Comparison of ENCODE assay signal across 11 cellular contexts in the genomic region with DNA sequence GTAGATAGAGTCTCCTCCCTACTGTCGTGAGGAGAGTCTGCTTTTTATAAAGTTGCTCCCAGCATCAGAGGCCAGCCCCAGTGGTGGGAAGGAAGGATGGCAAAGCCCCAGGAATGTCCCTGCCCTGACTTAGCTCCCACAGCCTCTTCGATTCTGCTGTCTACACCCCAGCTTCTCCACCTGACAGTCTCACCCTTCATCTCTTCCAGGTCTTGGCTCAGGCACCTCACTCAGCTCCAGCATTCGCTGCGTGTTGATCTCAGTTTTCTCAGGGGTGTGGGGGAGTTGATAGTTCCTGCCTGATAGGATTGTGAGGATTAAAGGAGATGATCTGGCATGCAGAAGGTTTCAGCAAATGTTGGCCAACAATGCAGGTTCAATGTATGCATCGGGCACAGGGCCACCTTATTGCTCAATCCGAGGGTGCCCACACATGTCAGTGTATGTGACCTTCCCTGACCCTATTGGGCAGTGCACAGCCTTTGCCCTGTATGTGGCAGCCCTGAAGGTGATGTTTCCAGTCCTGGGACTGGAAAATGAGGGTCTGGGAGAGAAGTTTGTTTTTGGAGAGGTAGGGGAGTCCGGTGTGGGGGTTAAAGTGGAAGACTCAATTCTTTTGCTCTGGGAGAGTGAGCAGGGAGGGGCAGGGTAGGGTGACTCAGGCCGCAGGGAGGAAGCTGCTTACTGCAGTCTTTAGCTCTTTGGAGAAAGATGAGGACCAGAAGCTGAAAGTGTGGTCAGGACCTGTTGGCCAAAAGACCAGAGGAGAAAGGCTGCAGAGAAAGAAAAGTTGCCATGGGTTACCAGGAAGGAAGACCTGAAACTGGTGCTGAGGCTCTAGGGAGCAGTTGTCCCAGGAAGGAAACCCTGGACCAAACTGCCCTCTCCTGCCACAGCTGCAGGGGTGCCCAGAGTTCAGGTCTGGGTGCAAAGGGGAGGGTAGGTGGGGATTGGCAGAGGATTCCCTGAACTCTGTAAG.
DNase-seq lines count a peak whose midpoint lies in the region; ATAC-seq, FAIRE-seq and TF ChIP-seq lines count a peak whose summit lies in the region.
"Had no signal": no experiment of that assay in that cellular context is flagged by ENCODE, and none has a peak within 500 bp of the region (broad histone marks: within the 10 kb centered on the region; RNA-seq: fewer than 3 reads in every experiment).

No MANE protein-coding gene starts in this region.

- H3K27ac Mint-ChIP-seq in activated naive CD4-positive, alpha-beta T cell treated with anti-CD3 and anti-CD28 coated beads, Interleukin-2, amount 10 ng/mL, durations not matched to agents 7 days and 5 days: no peak overlapping the region
- H3K27ac Mint-ChIP-seq: CD8-positive, alpha-beta T cell had no signal

- H3K9me1 ChIP-seq in K562 (ENCODE audit: control insufficient read depth, insufficient read depth, low read length): no peaks in the 10 kb centered on the region

- POLR2A ChIA-PET in K562 (lab: Yijun Ruan, JAX): interaction anchor here (0.6 to 2.5 kb wide), 11 partner anchors 8 to 1083 kb away, joined by 3 to 8 read pairs (median 3); no protein-coding TSS in a partner anchor

- DNase-seq in K562 (ENCODE audit: extremely low read depth in 1 of 4, low spot score in 3 of 4) (peak; percentile 29 to 63 (median 42)), right lobe of liver (peak in 1 of 3 donors; percentile 28), COLO668 (lab: John Stamatoyannopoulos, UW; ENCODE audit: unreplicated experiment) (no peak)
- DNase-seq in activated naive CD4-positive, alpha-beta T cell treated with anti-CD3 and anti-CD28 coated beads, Interleukin-2, amount 10 ng/mL, durations not matched to agents 7 days and 5 days: no peak
- DNase-seq: activated naive CD4-positive, alpha-beta T cell; Right ventricle myocardium superior had no signal

- no peak for TF ChIP-seq CTCF in K562 (IDR thresholded peaks at IDR 0.05 in 2 of 3, conservative IDR thresholded peaks at IDR 0.05 in 1 of 3; ENCODE audit: insufficient read depth in 2 of 3, low read depth in 1 of 3, low read length in 3 of 3)
- TF ChIP-seq CTCF in right lobe of liver (IDR thresholded peaks at IDR 0.05): no peak

- CTCF ChIA-PET in K562 (lab: Yijun Ruan, JAX; ENCODE audit: low intra/inter-chr PET ratio): no interaction called here
- CTCF ChIA-PET in activated naive CD4-positive, alpha-beta T cell treated with anti-CD3 and anti-CD28 coated beads, Interleukin-2, amount 10 ng/mL, durations not matched to agents 7 days and 5 days (lab: Charles Lee): no interaction called here

- intact Hi-C loops in K562 (cut with micrococcal nuclease): no loop called here
- intact Hi-C loops in right lobe of liver (cut with DNase I): no loop called here

- peak overlapping the region in 1 of 2 experiments; percentile 39; a peak in 1 of 4 replicates for H3K9ac ChIP-seq in K562 (ENCODE audit: insufficient read depth in 1 of 2, low read depth in 2 of 2, low read length in 2 of 2)

- no peaks in the 10 kb centered on the region for H3K9me3 Mint-ChIP-seq in activated naive CD4-positive, alpha-beta T cell treated with anti-CD3 and anti-CD28 coated beads, Interleukin-2, amount 10 ng/mL, durations not matched to agents 7 days and 5 days
- H3K9me3 Mint-ChIP-seq: CD8-positive, alpha-beta T cell had no signal

- H4K20me1 ChIP-seq in K562 (replicated peaks; ENCODE audit: control insufficient read depth, insufficient read depth, low read length): peaks cover 19% of the 10 kb centered on the region

- 13% methylated on average over 8 of the region's 8 CpGs for WGBS in K562 (ENCODE audit: insufficient coverage, low coverage, missing lambda C conversion rate)
- 47% methylated on average over 7 of the region's 8 CpGs for WGBS in right lobe of liver (ENCODE audit: insufficient coverage, low coverage, low lambda C conversion rate, missing lambda C conversion rate)

- H3K79me2 ChIP-seq in ACC112 (ENCODE audit: control insufficient read depth, insufficient read depth, low read length, unreplicated experiment) (no peaks in the 10 kb centered on the region), K562 (ENCODE audit: control insufficient read depth, insufficient read depth, low read length) (no peaks in the 10 kb centered on the region)

- no TSS peak for BruUV-seq in K562 (replicated peaks; lab: Mats Ljungman, UMichigan)

- H2AFZ ChIP-seq in ACC112 (ENCODE audit: low read length, unreplicated experiment): no peak overlapping the region
- H2AFZ ChIP-seq in K562 (ENCODE audit: low read depth, low read length): no peak overlapping the region

- peaks cover 39% of the 10 kb centered on the region for H3K27me3 Mint-ChIP-seq in activated naive CD4-positive, alpha-beta T cell treated with anti-CD3 and anti-CD28 coated beads, Interleukin-2, amount 10 ng/mL, durations not matched to agents 7 days and 5 days

- ATAC-seq in K562 (peak; percentile 65), right lobe of liver (peak in 3 of 4 donors; percentile 17 to 88 (median 26)), HG03196 (IDR thresholded peaks at IDR 0.05; ENCODE audit: unreplicated experiment) (no peak), GM21528 (IDR thresholded peaks at IDR 0.05; ENCODE audit: low FRiP score, unreplicated experiment) (no peak)
- ATAC-seq: CD8-positive, alpha-beta T cell had no signal

- in situ Hi-C loops in K562 (cut with MboI): no loop called here

- no peak for TF ChIP-seq RAD21 in Ishikawa (IDR thresholded peaks at IDR 0.05; ENCODE audit: low read depth)
- TF ChIP-seq RAD21 in K562 (CRISPR knock-in tag; conservative IDR thresholded peaks at IDR 0.05 in 1 of 2, IDR thresholded peaks at IDR 0.05 in 1 of 2): no peak

- no peak overlapping the region for H3K4me3 Mint-ChIP-seq in activated naive CD4-positive, alpha-beta T cell treated with anti-CD3 and anti-CD28 coated beads, Interleukin-2, amount 10 ng/mL, durations not matched to agents 7 days and 5 days
- H3K4me3 Mint-ChIP-seq: CD8-positive, alpha-beta T cell had no signal

- H3K4me1 Mint-ChIP-seq in activated naive CD4-positive, alpha-beta T cell treated with anti-CD3 and anti-CD28 coated beads, Interleukin-2, amount 10 ng/mL, durations not matched to agents 7 days and 5 days: no peaks in the 10 kb centered on the region

- H3K36me3 ChIP-seq in ACC112 (ENCODE audit: insufficient read depth, low read length) (no peaks in the 10 kb centered on the region), K562 (ENCODE audit: control insufficient read depth, insufficient read depth, low read length) (no peaks in the 10 kb centered on the region), right lobe of liver (no peaks in the 10 kb centered on the region)

- peak overlapping the region; percentile 47; the same call in 1 of the 2 replicates for H3K4me2 ChIP-seq in K562 (ENCODE audit: insufficient read depth, low read length)

- H3K4me3 ChIP-seq in ACC112 (ENCODE audit: low read depth, low read length) (peak overlapping the region; percentile 40; the same call in 1 of the 2 replicates), K562 (no peak overlapping the region), right lobe of liver (no peak overlapping the region)

- H3K27me3 ChIP-seq in ACC112 (ENCODE audit: insufficient read depth, low read length): no peaks in the 10 kb centered on the region
- H3K27me3 ChIP-seq in K562 (ENCODE audit: control insufficient read depth in 2 of 2, insufficient read depth in 2 of 2, low read length in 2 of 2): no peaks in the 10 kb centered on the region
- no peaks in the 10 kb centered on the region for H3K27me3 ChIP-seq in right lobe of liver

- H3K36me3 Mint-ChIP-seq in activated naive CD4-positive, alpha-beta T cell treated with anti-CD3 and anti-CD28 coated beads, Interleukin-2, amount 10 ng/mL, durations not matched to agents 7 days and 5 days: no peaks in the 10 kb centered on the region
- H3K36me3 Mint-ChIP-seq: CD8-positive, alpha-beta T cell had no signal

- H3K9me3 ChIP-seq in K562 (replicated peaks; ENCODE audit: control insufficient read depth, insufficient read depth, low read depth, low read length): no peaks in the 10 kb centered on the region
- no peaks in the 10 kb centered on the region for H3K9me3 ChIP-seq in right lobe of liver

- peak; percentile 11 for FAIRE-seq in K562 (lab: Jason Lieb, UNC)

- TF ChIP-seq EP300 in Ishikawa (IDR thresholded peaks at IDR 0.05; ENCODE audit: borderline replicate concordance) (no peak), K562 (IDR thresholded peaks at IDR 0.05; ENCODE audit: low read length) (no peak)

- TF ChIP-seq POLR2A in K562 (conservative IDR thresholded peaks at IDR 0.05) (no peak), right lobe of liver (IDR thresholded peaks at IDR 0.05) (no peak)

- peak overlapping the region; percentile 70 for H3K27ac ChIP-seq in ACC112 (ENCODE audit: low read depth, low read length)
- H3K27ac ChIP-seq in K562 (ENCODE audit: extremely low read depth, low read depth, low read length): no peak overlapping the region
- no peak overlapping the region for H3K27ac ChIP-seq in right lobe of liver

- H3K4me1 ChIP-seq in ACC112 (ENCODE audit: control insufficient read depth, insufficient read depth, low read length, unreplicated experiment) (peaks cover 58% of the 10 kb centered on the region), K562 (replicated peaks in 1 of 2; ENCODE audit: control insufficient read depth in 2 of 2, insufficient read depth in 2 of 2, low read length in 2 of 2) (peaks cover 40 to 42% of the 10 kb centered on the region in 2 experiments), right lobe of liver (peaks cover 0 to 8% (median 0%) of the 10 kb centered on the region in 4 donors)

TF ChIP-seq in Ishikawa, 13 proteins besides CTCF, POLR2A, EP300 and RAD21:
- TF ChIP-seq TEAD4 (IDR thresholded peaks at IDR 0.05) (no peak), CEBPB (IDR thresholded peaks at IDR 0.05) (peak; percentile 67; the same call in 1 of the 2 replicates)

TF ChIP-seq in K562, 482 proteins besides CTCF, POLR2A, EP300 and RAD21 (continues in another document):
- TF ChIP-seq RFX1 (IDR thresholded peaks at IDR 0.05) (peak; percentile 58), ELF4 (CRISPR knock-in tag; IDR thresholded peaks at IDR 0.05) (no peak), KDM1A (IDR thresholded peaks at IDR 0.05) (peak in 1 of 2 experiments; percentile 29; a peak in 1 of 4 replicates), KLF1 (tag; IDR thresholded peaks at IDR 0.05) (no peak), BACH1 (tag; IDR thresholded peaks at IDR 0.05) (no peak)
- TF ChIP-seq, protein P1, sequence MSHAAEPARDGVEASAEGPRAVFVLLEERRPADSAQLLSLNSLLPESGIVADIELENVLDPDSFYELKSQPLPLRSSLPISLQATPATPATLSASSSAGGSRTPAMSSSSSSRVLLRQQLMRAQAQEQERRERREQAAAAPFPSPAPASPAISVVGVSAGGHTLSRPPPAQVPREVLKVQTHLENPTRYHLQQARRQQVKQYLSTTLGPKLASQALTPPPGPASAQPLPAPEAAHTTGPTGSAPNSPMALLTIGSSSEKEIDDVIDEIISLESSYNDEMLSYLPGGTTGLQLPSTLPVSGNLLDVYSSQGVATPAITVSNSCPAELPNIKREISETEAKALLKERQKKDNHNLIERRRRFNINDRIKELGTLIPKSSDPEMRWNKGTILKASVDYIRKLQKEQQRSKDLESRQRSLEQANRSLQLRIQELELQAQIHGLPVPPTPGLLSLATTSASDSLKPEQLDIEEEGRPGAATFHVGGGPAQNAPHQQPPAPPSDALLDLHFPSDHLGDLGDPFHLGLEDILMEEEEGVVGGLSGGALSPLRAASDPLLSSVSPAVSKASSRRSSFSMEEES (CRISPR knock-in tag; IDR thresholded peaks at IDR 0.05): no peak

Comparison
In these comparisons a context has a peak if more than half of its experiments do, and no peak if none do; other contexts are left out.
1. ATAC-seq: peak in K562 (single experiment) and right lobe of liver (3 of 4); none in HG03196 (single experiment) and GM21528 (single experiment).
2. DNase-seq: peak in K562 (4 of 4); none in COLO668 (single experiment) and activated naive CD4-positive, alpha-beta T cell treated with anti-CD3 and anti-CD28 coated beads, Interleukin-2, amount 10 ng/mL, durations not matched to agents 7 days and 5 days (single experiment).